Comparison of ENCODE assay signal across 8 cellular contexts in the genomic region with DNA sequence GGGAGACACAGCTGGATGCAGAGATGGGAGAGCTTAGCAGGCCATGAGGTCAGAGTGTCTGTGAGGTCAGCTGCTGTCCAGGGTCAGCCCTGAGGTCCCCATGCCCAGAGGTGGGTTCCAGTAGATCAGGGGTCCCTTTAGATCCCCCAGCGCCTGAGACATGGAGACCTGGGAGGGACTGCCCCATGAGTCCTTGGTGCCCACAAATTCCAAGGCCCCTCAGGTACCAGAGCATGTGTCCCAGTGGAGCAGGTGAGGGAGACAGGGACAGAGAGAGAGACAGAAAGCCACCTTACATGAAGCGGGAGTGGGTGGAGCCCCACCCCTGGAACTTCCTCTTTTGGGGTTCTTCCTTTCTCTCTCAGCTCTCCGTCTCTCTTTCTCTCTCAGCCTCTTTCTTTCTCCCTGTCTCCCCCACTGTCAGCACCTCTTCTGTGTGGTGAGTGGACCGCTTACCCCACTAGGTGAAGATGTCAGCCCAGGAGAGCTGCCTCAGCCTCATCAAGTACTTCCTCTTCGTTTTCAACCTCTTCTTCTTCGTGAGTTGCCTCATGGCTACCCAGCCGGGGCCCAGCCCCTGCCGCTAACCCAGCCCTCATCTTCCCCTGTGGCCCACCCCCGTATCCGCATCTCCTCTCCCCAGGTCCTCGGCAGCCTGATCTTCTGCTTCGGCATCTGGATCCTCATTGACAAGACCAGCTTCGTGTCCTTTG. TPM values are rescaled to one million over a fixed set of nuclear protein-coding genes. Genes with fewer than 3 reads are reported as not detected.
A peak's percentile ranks its signal among the peaks of the same experiment; 100 is the strongest.
DNase-seq lines count a peak whose midpoint lies in the region; ATAC-seq and TF ChIP-seq lines count a peak whose summit lies in the region.

A gene with protein sequence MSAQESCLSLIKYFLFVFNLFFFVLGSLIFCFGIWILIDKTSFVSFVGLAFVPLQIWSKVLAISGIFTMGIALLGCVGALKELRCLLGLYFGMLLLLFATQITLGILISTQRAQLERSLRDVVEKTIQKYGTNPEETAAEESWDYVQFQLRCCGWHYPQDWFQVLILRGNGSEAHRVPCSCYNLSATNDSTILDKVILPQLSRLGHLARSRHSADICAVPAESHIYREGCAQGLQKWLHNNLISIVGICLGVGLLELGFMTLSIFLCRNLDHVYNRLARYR (plus strand): TSS at position 336 of the 713 bp plus-strand sequence. CDS start 135 bp downstream, at position 471.

- peak within 1 kb of the TSS; percentile 100 for H3K4me2 ChIP-seq in OCI-LY7 (ENCODE audit: low read length)

- CTCF ChIA-PET in OCI-LY7 (lab: Charles Lee; ENCODE audit: unreplicated experiment), result interaction anchor here (0.6 kb wide), 1 partner anchor 45 kb away, joined by 3 read pairs; no protein-coding TSS in a partner anchor

- no peaks in the 10 kb centered on the region for H3K27me3 ChIP-seq in mucosa of rectum (ENCODE audit: control insufficient read depth in 2 of 2, insufficient read depth in 2 of 2, low read length in 2 of 2)
- H3K27me3 ChIP-seq in upper lobe of right lung, result no peaks in the 10 kb centered on the region

- intact Hi-C loops in OCI-LY7 (cut with micrococcal nuclease; ENCODE audit: unreplicated experiment) (loop anchor here (10.0 kb wide), 1 partner anchor 110 kb away; the partner anchor contains the start of gene SLC17A7), upper lobe of right lung (cut with DNase I) (no loop called here)

- no peak within 1 kb of the TSS for H2AFZ ChIP-seq in OCI-LY7 (ENCODE audit: low read length)

- peak; percentile 72 for DNase-seq in GDM1 (lab: John Stamatoyannopoulos, UW)
- DNase-seq in OCI-LY7 (ENCODE audit: low spot score), result peak; percentile 82
- peak; percentile 84 for DNase-seq in activated effector memory CD4-positive, alpha-beta T cell treated with anti-CD3 and anti-CD28 coated beads, Interleukin-2, amount 50 U/mL, for 16 hours
- peak; percentile 67 for DNase-seq in upper lobe of right lung
- no peak for DNase-seq in LoVo (ENCODE audit: low spot score)
- DNase-seq in SHP77 treated with DMSO at 0.1 percent for 48 hours (lab: John Stamatoyannopoulos, UW), result no peak

- H3K9me3 ChIP-seq in OCI-LY7 (ENCODE audit: low read length), result no peaks in the 10 kb centered on the region
- no peaks in the 10 kb centered on the region for H3K9me3 ChIP-seq in mucosa of rectum (ENCODE audit: control insufficient read depth in 2 of 2, low read length in 2 of 2)
- no peaks in the 10 kb centered on the region for H3K9me3 ChIP-seq in upper lobe of right lung

- peaks cover 58% of the 10 kb centered on the region for H3K79me2 ChIP-seq in OCI-LY7 (ENCODE audit: insufficient read depth, low read depth, low read length)

- TF ChIP-seq CTCF in OCI-LY7 (conservative IDR thresholded peaks at IDR 0.05; ENCODE audit: low read length) (no peak), upper lobe of right lung (IDR thresholded peaks at IDR 0.05) (no peak)

- H3K4me3 ChIP-seq in OCI-LY7 (ENCODE audit: low read depth, low read length, poor library complexity, severe bottlenecking), result peak within 1 kb of the TSS; percentile 76
- peak within 1 kb of the TSS; percentile 46 to 75 for H3K4me3 ChIP-seq in mucosa of rectum (ENCODE audit: low read length in 2 of 2)
- H3K4me3 ChIP-seq in upper lobe of right lung, result peak within 1 kb of the TSS; percentile 46

- no peaks in the 10 kb centered on the region for H3K9me2 ChIP-seq in OCI-LY7 (ENCODE audit: insufficient read depth, low read length)

- peaks cover 10% of the 10 kb centered on the region; the same call in 1 of the 2 replicates for H4K20me1 ChIP-seq in OCI-LY7 (ENCODE audit: insufficient read depth, low read length)

- POLR2A ChIA-PET in OCI-LY7 (lab: Charles Lee), result interaction anchor here (0.6 to 1.6 kb wide), 5 partner anchors 9 to 56 kb away, joined by 3 to 8 read pairs (median 6); no protein-coding TSS in a partner anchor

- H3K4me1 ChIP-seq in OCI-LY7 (ENCODE audit: insufficient read depth, low read length, poor library complexity, severe bottlenecking) (peaks cover 79% of the 10 kb centered on the region), mucosa of rectum (ENCODE audit: control insufficient read depth in 2 of 2, insufficient read depth in 2 of 2, low read length in 2 of 2) (peaks cover 4 to 20% of the 10 kb centered on the region in 2 donors), upper lobe of right lung (peaks cover 13% of the 10 kb centered on the region)

- TSS peak; percentile 67 for BruUV-seq in OCI-LY7 (replicated peaks; lab: Mats Ljungman, UMichigan)

- peak within 1 kb of the TSS; percentile 30 to 72 for H3K9ac ChIP-seq in mucosa of rectum (ENCODE audit: low read depth in 1 of 2, low read length in 2 of 2)

- H3K36me3 ChIP-seq in OCI-LY7 (ENCODE audit: insufficient read depth, low read length), result peaks cover 39% of the 10 kb centered on the region
- no peaks in the 10 kb centered on the region for H3K36me3 ChIP-seq in mucosa of rectum (ENCODE audit: control insufficient read depth in 2 of 2, insufficient read depth in 2 of 2, low read length in 2 of 2)
- H3K36me3 ChIP-seq in upper lobe of right lung, result no peaks in the 10 kb centered on the region

- ATAC-seq in upper lobe of right lung, result no peak
- ATAC-seq in GM21717 (IDR thresholded peaks at IDR 0.05; ENCODE audit: unreplicated experiment), result no peak

- H3K27ac ChIP-seq in OCI-LY7 (ENCODE audit: low read depth, low read length, poor library complexity, severe bottlenecking) (peak within 1 kb of the TSS; percentile 98), mucosa of rectum (ENCODE audit: low read depth in 2 of 2, low read length in 2 of 2) (peak within 1 kb of the TSS; percentile 14 to 79), upper lobe of right lung (peak within 1 kb of the TSS; percentile 73)

RNA-seq across cellular contexts. Expression of the gene that starts here (rescaled TPM):
- total RNA-seq in OCI-LY7 (2014; rRNA removed; shearing (Covaris generic)), result 170 and 219 TPM in 2 replicates
- total RNA-seq in OCI-LY7 (2022) (279 and 352 TPM in 2 replicates), upper lobe of right lung (101 TPM)

Comparison
In these comparisons a context has a peak if more than half of its experiments do, and no peak if none do; other contexts are left out.
1. DNase-seq: peak in GDM1 (single experiment), OCI-LY7 (single experiment), activated effector memory CD4-positive, alpha-beta T cell treated with anti-CD3 and anti-CD28 coated beads, Interleukin-2, amount 50 U/mL, for 16 hours (single experiment) and upper lobe of right lung (single experiment); none in LoVo (single experiment) and SHP77 treated with DMSO at 0.1 percent for 48 hours (single experiment).
2. H3K27ac ChIP-seq: peak in every context shown above with its lines; median percentile 98 in OCI-LY7; 73 in upper lobe of right lung; 46 in mucosa of rectum.
3. Peak in every context shown above with its lines, with median percentiles within 50 percentile points of each other: H3K4me3 ChIP-seq.